ENCODE assay signal across 1 cellular context in the genomic region with DNA sequence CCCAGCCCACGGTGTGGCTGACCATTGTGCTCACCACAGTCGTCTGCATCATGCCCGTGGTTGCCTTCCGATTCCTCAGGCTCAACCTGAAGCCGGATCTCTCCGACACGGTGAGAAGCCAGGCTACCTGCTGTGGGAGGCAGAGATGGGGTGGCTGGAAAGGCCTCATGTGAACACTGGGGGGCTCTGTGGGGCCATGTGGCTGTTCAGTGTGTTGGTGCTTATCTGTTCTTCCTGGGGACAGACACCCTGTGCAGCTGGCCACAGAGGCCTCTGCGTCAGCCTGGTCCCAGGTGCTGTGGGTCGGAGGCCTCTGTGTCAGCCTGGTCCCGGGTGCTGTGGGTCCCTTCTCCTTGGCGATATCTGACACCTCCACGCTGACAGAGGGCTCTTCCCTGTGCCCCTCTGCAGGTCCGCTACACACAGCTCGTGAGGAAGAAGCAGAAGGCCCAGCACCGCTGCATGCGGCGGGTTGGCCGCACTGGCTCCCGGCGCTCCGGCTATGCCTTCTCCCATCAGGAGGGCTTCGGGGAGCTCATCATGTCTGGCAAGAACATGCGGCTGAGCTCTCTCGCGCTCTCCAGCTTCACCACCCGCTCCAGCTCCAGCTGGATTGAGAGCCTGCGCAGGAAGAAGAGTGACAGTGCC.
TF ChIP-seq lines count a peak whose summit lies in the region.

No MANE protein-coding gene starts in this region.

TF ChIP-seq in K562, 482 proteins besides CTCF, POLR2A, EP300 and RAD21 (continued from another document):
- TF ChIP-seq, protein P1, sequence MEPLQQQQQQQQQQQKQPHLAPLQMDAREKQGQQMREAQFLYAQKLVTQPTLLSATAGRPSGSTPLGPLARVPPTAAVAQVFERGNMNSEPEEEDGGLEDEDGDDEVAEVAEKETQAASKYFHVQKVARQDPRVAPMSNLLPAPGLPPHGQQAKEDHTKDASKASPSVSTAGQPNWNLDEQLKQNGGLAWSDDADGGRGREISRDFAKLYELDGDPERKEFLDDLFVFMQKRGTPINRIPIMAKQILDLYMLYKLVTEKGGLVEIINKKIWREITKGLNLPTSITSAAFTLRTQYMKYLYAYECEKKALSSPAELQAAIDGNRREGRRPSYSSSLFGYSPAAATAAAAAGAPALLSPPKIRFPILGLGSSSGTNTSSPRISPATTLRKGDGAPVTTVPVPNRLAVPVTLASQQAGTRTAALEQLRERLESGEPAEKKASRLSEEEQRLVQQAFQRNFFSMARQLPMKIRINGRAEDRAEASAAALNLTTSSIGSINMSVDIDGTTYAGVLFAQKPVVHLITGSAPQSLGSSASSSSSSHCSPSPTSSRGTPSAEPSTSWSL (CRISPR knock-in tag; IDR thresholded peaks at IDR 0.05; ENCODE audit: borderline replicate concordance), result no peak
- TF ChIP-seq HDGF (IDR thresholded peaks at IDR 0.05) (0 out of 2 replicates have a peak, but pooled peaks have one; percentile 30), RBFOX2 (IDR thresholded peaks at IDR 0.05; ENCODE audit: low read depth, low read length) (peak; percentile 37), ZNF77 (CRISPR knock-in tag; IDR thresholded peaks at IDR 0.05) (no peak), ZKSCAN1 (IDR thresholded peaks at IDR 0.05; ENCODE audit: low read depth, low read length) (no peak), ASH1L (IDR thresholded peaks at IDR 0.05; ENCODE audit: borderline replicate concordance, low read depth, partially characterized antibody) (no peak), PPARD (CRISPR knock-in tag; IDR thresholded peaks at IDR 0.05) (no peak), ARID1B (IDR thresholded peaks at IDR 0.05) (peak; percentile 38), BRD4 (IDR thresholded peaks at IDR 0.05) (no peak), CREM (IDR thresholded peaks at IDR 0.05; ENCODE audit: low read depth) (peak; percentile 55; the same call in 1 of the 2 replicates), POLR2G (IDR thresholded peaks at IDR 0.05; ENCODE audit: low read depth, low read length) (peak; percentile 29; the same call in 1 of the 2 replicates), ZNF76 (CRISPR knock-in tag; IDR thresholded peaks at IDR 0.05; ENCODE audit: borderline replicate concordance) (no peak), RCOR1 (IDR thresholded peaks at IDR 0.05; ENCODE audit: borderline replicate concordance in 1 of 2, low read depth in 2 of 2, low read length in 2 of 2) (peak in 1 of 2 experiments; percentile 27; a peak in 1 of 4 replicates), ZNF3 (CRISPR knock-in tag; IDR thresholded peaks at IDR 0.05) (no peak)
- TF ChIP-seq, protein P2, sequence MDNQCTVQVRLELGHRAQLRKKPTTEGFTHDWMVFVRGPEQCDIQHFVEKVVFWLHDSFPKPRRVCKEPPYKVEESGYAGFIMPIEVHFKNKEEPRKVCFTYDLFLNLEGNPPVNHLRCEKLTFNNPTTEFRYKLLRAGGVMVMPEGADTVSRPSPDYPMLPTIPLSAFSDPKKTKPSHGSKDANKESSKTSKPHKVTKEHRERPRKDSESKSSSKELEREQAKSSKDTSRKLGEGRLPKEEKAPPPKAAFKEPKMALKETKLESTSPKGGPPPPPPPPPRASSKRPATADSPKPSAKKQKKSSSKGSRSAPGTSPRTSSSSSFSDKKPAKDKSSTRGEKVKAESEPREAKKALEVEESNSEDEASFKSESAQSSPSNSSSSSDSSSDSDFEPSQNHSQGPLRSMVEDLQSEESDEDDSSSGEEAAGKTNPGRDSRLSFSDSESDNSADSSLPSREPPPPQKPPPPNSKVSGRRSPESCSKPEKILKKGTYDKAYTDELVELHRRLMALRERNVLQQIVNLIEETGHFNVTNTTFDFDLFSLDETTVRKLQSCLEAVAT (IDR thresholded peaks at IDR 0.05), result no peak
- TF ChIP-seq, protein P3, sequence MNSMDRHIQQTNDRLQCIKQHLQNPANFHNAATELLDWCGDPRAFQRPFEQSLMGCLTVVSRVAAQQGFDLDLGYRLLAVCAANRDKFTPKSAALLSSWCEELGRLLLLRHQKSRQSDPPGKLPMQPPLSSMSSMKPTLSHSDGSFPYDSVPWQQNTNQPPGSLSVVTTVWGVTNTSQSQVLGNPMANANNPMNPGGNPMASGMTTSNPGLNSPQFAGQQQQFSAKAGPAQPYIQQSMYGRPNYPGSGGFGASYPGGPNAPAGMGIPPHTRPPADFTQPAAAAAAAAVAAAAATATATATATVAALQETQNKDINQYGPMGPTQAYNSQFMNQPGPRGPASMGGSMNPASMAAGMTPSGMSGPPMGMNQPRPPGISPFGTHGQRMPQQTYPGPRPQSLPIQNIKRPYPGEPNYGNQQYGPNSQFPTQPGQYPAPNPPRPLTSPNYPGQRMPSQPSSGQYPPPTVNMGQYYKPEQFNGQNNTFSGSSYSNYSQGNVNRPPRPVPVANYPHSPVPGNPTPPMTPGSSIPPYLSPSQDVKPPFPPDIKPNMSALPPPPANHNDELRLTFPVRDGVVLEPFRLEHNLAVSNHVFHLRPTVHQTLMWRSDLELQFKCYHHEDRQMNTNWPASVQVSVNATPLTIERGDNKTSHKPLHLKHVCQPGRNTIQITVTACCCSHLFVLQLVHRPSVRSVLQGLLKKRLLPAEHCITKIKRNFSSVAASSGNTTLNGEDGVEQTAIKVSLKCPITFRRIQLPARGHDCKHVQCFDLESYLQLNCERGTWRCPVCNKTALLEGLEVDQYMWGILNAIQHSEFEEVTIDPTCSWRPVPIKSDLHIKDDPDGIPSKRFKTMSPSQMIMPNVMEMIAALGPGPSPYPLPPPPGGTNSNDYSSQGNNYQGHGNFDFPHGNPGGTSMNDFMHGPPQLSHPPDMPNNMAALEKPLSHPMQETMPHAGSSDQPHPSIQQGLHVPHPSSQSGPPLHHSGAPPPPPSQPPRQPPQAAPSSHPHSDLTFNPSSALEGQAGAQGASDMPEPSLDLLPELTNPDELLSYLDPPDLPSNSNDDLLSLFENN (IDR thresholded peaks at IDR 0.05; ENCODE audit: low read depth in 2 of 2, low read length in 2 of 2), result no peak
- TF ChIP-seq, protein P4, sequence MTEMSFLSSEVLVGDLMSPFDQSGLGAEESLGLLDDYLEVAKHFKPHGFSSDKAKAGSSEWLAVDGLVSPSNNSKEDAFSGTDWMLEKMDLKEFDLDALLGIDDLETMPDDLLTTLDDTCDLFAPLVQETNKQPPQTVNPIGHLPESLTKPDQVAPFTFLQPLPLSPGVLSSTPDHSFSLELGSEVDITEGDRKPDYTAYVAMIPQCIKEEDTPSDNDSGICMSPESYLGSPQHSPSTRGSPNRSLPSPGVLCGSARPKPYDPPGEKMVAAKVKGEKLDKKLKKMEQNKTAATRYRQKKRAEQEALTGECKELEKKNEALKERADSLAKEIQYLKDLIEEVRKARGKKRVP (CRISPR knock-in tag; IDR thresholded peaks at IDR 0.05), result no peak
- TF ChIP-seq, protein P5, sequence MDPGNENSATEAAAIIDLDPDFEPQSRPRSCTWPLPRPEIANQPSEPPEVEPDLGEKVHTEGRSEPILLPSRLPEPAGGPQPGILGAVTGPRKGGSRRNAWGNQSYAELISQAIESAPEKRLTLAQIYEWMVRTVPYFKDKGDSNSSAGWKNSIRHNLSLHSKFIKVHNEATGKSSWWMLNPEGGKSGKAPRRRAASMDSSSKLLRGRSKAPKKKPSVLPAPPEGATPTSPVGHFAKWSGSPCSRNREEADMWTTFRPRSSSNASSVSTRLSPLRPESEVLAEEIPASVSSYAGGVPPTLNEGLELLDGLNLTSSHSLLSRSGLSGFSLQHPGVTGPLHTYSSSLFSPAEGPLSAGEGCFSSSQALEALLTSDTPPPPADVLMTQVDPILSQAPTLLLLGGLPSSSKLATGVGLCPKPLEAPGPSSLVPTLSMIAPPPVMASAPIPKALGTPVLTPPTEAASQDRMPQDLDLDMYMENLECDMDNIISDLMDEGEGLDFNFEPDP (CRISPR knock-in tag; IDR thresholded peaks at IDR 0.05), result no peak
- TF ChIP-seq, protein P6, sequence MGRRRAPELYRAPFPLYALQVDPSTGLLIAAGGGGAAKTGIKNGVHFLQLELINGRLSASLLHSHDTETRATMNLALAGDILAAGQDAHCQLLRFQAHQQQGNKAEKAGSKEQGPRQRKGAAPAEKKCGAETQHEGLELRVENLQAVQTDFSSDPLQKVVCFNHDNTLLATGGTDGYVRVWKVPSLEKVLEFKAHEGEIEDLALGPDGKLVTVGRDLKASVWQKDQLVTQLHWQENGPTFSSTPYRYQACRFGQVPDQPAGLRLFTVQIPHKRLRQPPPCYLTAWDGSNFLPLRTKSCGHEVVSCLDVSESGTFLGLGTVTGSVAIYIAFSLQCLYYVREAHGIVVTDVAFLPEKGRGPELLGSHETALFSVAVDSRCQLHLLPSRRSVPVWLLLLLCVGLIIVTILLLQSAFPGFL (CRISPR knock-in tag; IDR thresholded peaks at IDR 0.05), result no peak
